25 cellular contexts compared by ENCODE assay signal in the genomic region with DNA sequence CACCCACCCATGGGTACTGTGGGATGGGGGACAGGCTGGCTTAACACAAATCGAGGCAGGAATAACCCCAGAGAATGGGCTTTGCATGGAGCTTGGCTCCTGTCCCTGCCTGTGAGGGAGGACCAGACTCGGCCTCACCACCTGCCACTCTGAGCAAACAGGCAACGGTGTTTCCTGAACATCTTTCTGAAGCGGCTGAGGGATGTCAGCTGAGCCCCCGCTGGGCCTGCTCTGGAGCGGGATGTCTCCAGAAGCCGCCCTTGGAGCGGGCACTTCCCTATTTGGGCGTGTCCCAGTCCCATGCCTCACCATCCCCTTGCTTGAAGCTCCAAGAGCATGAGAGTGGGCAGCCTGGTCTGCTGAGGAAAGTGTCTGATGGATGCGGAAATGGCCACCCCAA. TPM values are rescaled to one million over a fixed set of nuclear protein-coding genes. Genes with fewer than 3 reads are reported as not detected.
DNase-seq lines count a peak whose midpoint lies in the region; ATAC-seq, FAIRE-seq and TF ChIP-seq lines count a peak whose summit lies in the region.
"Had no signal": no experiment of that assay in that cellular context is flagged by ENCODE, and none has a peak within 500 bp of the region (broad histone marks: within the 10 kb centered on the region; RNA-seq: fewer than 3 reads in every experiment).

No MANE protein-coding gene starts in this region.

- 0 out of 2 replicates have a peak, but pooled peaks cover 3% of the 10 kb centered on the region for H3F3A ChIP-seq in GM23338 (replicated peaks; ENCODE audit: low read depth)

- POLR2A ChIA-PET in CD8-positive, alpha-beta memory T cell (lab: Charles Lee) = interaction anchor here (1.1 kb wide), 1 partner anchor 29 kb away, joined by 3 read pairs; no protein-coding TSS in a partner anchor

- H3K36me3 Mint-ChIP-seq in GM23338 (ENCODE audit: low read depth) = peaks cover 25% of the 10 kb centered on the region
- peaks cover 0 to 34% (median 0%) of the 10 kb centered on the region in 3 donors for H3K36me3 Mint-ChIP-seq in CD8-positive, alpha-beta memory T cell
- H3K36me3 Mint-ChIP-seq: IgD-negative memory B cell had no signal

- no peaks in the 10 kb centered on the region for H3K4me1 ChIP-seq in GM23338 (ENCODE audit: insufficient read depth)
- no peaks in the 10 kb centered on the region for H3K4me1 ChIP-seq in CD8-positive, alpha-beta memory T cell (ENCODE audit: insufficient read depth, low read length)
- H3K4me1 ChIP-seq in small intestine (ENCODE audit: control insufficient read depth in 2 of 2, insufficient read depth in 1 of 2, low read depth in 1 of 2, low read length in 1 of 2) = no peaks in the 10 kb centered on the region
- H3K4me1 ChIP-seq in mammary epithelial cell (ENCODE audit: insufficient read depth, low read length) = peaks cover 9% of the 10 kb centered on the region
- H3K4me1 ChIP-seq: ascending aorta, foreskin keratinocyte, lower lobe of right lung had no signal

- H3K9me3 Mint-ChIP-seq in GM23338 = no peaks in the 10 kb centered on the region
- no peaks in the 10 kb centered on the region for H3K9me3 Mint-ChIP-seq in CD8-positive, alpha-beta memory T cell
- H3K9me3 Mint-ChIP-seq: activated T-cell treated with anti-CD3 and anti-CD28 coated beads, Interleukin-2, amount 50 U/mL, for 24 hours; central memory CD8-positive, alpha-beta T cell; IgD-negative memory B cell; T-helper 2 cell treated with Interferon-gamma antibody and Interleukin-4, amounts not matched to agents 5 μg/mL and 100 μg/mL, for 36 hours had no signal

- H4K20me1 ChIP-seq in GM23338 (replicated peaks; ENCODE audit: insufficient read depth) (no peaks in the 10 kb centered on the region; the same call in 1 of the 2 replicates), mammary epithelial cell (ENCODE audit: insufficient read depth, low read length) (no peaks in the 10 kb centered on the region)

- in situ Hi-C loops in mammary epithelial cell (cut with MboI; ENCODE audit: low sequenced_read_pairs in 2 of 2) = no loop called here

- H3K27ac Mint-ChIP-seq in GM23338 = no peak overlapping the region
- peak overlapping the region in 1 of 8 donors; percentile 17 for H3K27ac Mint-ChIP-seq in CD8-positive, alpha-beta memory T cell
- H3K27ac Mint-ChIP-seq: activated T-cell treated with anti-CD3 and anti-CD28 coated beads, Interleukin-2, amount 50 U/mL, for 24 hours; T-helper 2 cell treated with Interferon-gamma antibody and Interleukin-4, amounts not matched to agents 5 μg/mL and 100 μg/mL, for 36 hours had no signal

- H3K4me3 ChIP-seq in GM23338 = no peak overlapping the region
- no peak overlapping the region for H3K4me3 ChIP-seq in CD8-positive, alpha-beta memory T cell (ENCODE audit: low read length)
- no peak overlapping the region for H3K4me3 ChIP-seq in small intestine (ENCODE audit: low read depth in 1 of 2, low read length in 2 of 2)
- no peak overlapping the region for H3K4me3 ChIP-seq in mammary epithelial cell (replicated peaks in 1 of 3; ENCODE audit: insufficient read depth in 1 of 3, low read depth in 2 of 3, low read length in 3 of 3)
- H3K4me3 ChIP-seq: ascending aorta, hepatocyte, lower lobe of right lung, spleen had no signal

- 59 to 62% (median 60%) methylated on average over 10 of the region's 10 CpGs for WGBS in small intestine, 3 donors
- 89% methylated on average over 9 of the region's 10 CpGs for WGBS in mammary epithelial cell (ENCODE audit: low coverage, missing lambda C conversion rate)

- peaks cover 6% of the 10 kb centered on the region for H3K27me3 Mint-ChIP-seq in GM23338 (ENCODE audit: insufficient read depth, low read depth, poor library complexity)
- no peaks in the 10 kb centered on the region for H3K27me3 Mint-ChIP-seq in CD8-positive, alpha-beta memory T cell
- H3K27me3 Mint-ChIP-seq: activated T-cell treated with anti-CD3 and anti-CD28 coated beads, Interleukin-2, amount 50 U/mL, for 24 hours; central memory CD8-positive, alpha-beta T cell; IgD-negative memory B cell had no signal

- no peak overlapping the region for H3K4me2 ChIP-seq in GM23338
- no peak overlapping the region for H3K4me2 ChIP-seq in mammary epithelial cell (ENCODE audit: insufficient read depth, low read depth, low read length)
- H3K4me2 ChIP-seq: hepatocyte had no signal

- FAIRE-seq in small intestine (lab: Jason Lieb, UNC) = no peak

- DNase-seq in DMS 273 treated with DMSO at 0.1 percent for 48 hours (lab: John Stamatoyannopoulos, UW) = peak; percentile 73
- peak; percentile 31 for DNase-seq in GM23338 (ENCODE audit: low spot score)
- peak; percentile 85 for DNase-seq in NCI-H69 (lab: John Stamatoyannopoulos, UW)
- DNase-seq in epidermal melanocyte (ENCODE audit: insufficient read length, low spot score) = peak; percentile 11
- no peak for DNase-seq in CD8-positive, alpha-beta memory T cell
- DNase-seq in NCI-H774 (lab: John Stamatoyannopoulos, UW) = no peak
- no peak for DNase-seq in small intestine
- DNase-seq in mammary epithelial cell = no peak
- DNase-seq: activated CD4-positive, CD25-positive, alpha-beta regulatory T cell; activated naive CD4-positive, alpha-beta T cell treated with anti-CD3 and anti-CD28 coated beads, Interleukin-2, amount 50 U/mL, for 16 hours; activated T-cell treated with anti-CD3 and anti-CD28 coated beads, Interleukin-2, amount 50 U/mL, for 24 hours; erythroblast; foreskin keratinocyte; lower lobe of right lung; NCI-H187 treated with DMSO at 0.1 percent for 48 hours; NCI-H82; retina; spleen; stimulated activated CD4-positive, alpha-beta T cell treated with anti-CD3 and anti-CD28 coated beads, Interleukin-4, amount 100 ng/mL, for 24 hours had no signal

- no peaks in the 10 kb centered on the region for H3K27me3 ChIP-seq in GM23338 (ENCODE audit: insufficient read depth)
- H3K27me3 ChIP-seq in CD8-positive, alpha-beta memory T cell (ENCODE audit: insufficient read depth, low read length, poor library complexity, severe bottlenecking) = no peaks in the 10 kb centered on the region
- H3K27me3 ChIP-seq in small intestine (ENCODE audit: control insufficient read depth in 2 of 2, insufficient read depth in 2 of 2, low read length in 2 of 2) = no peaks in the 10 kb centered on the region
- no peaks in the 10 kb centered on the region for H3K27me3 ChIP-seq in mammary epithelial cell (ENCODE audit: insufficient read depth, low read length)
- H3K27me3 ChIP-seq: ascending aorta, foreskin keratinocyte, hepatocyte, spleen had no signal

- no peak overlapping the region for H3K4me3 Mint-ChIP-seq in GM23338
- H3K4me3 Mint-ChIP-seq in CD8-positive, alpha-beta memory T cell = no peak overlapping the region
- H3K4me3 Mint-ChIP-seq: activated T-cell treated with anti-CD3 and anti-CD28 coated beads, Interleukin-2, amount 50 U/mL, for 24 hours; central memory CD8-positive, alpha-beta T cell; IgD-negative memory B cell; T-helper 2 cell treated with Interferon-gamma antibody and Interleukin-4, amounts not matched to agents 5 μg/mL and 100 μg/mL, for 36 hours had no signal

- H3K79me2 ChIP-seq in GM23338 (replicated peaks; ENCODE audit: insufficient read depth) (no peaks in the 10 kb centered on the region), mammary epithelial cell (ENCODE audit: insufficient read depth, low read length) (no peaks in the 10 kb centered on the region)
- H3K79me2 ChIP-seq: hepatocyte had no signal

- peaks cover 7% of the 10 kb centered on the region; the same call in 1 of the 2 replicates for H3K36me3 ChIP-seq in GM23338 (ENCODE audit: insufficient read depth)
- peaks cover 13% of the 10 kb centered on the region for H3K36me3 ChIP-seq in CD8-positive, alpha-beta memory T cell (ENCODE audit: insufficient read depth, low read length)
- H3K36me3 ChIP-seq in small intestine (ENCODE audit: control insufficient read depth in 2 of 2, insufficient read depth in 2 of 2, low read length in 2 of 2) = peaks cover 9 to 13% of the 10 kb centered on the region in 2 donors
- peaks cover 6% of the 10 kb centered on the region for H3K36me3 ChIP-seq in mammary epithelial cell (ENCODE audit: insufficient read depth, low read length)

- H2AFZ ChIP-seq in GM23338 (no peak overlapping the region), mammary epithelial cell (ENCODE audit: low read depth, low read length) (no peak overlapping the region)
- H2AFZ ChIP-seq: hepatocyte had no signal

- H3K4me1 Mint-ChIP-seq in GM23338 = peaks cover 4% of the 10 kb centered on the region; the same call in 1 of the 3 replicates
- peaks cover 0 to 4% (median 0%) of the 10 kb centered on the region in 3 donors for H3K4me1 Mint-ChIP-seq in CD8-positive, alpha-beta memory T cell
- H3K4me1 Mint-ChIP-seq: central memory CD8-positive, alpha-beta T cell had no signal

- CTCF ChIA-PET in CD8-positive, alpha-beta memory T cell (lab: Charles Lee) = interaction anchor here (0.8 kb wide), 1 partner anchor 8 kb away, joined by 3 read pairs; no protein-coding TSS in a partner anchor
- CTCF ChIA-PET in mammary epithelial cell (lab: Charles Lee; ENCODE audit: low non-redundant PET) = no interaction called here

- BruUV-seq in mammary epithelial cell (replicated peaks; lab: Mats Ljungman, UMichigan) = no TSS peak

- dilution Hi-C loops in mammary epithelial cell (cut with HindIII; ENCODE audit: low sequenced_read_pairs) = no loop called here

- no peak overlapping the region for H3K9ac ChIP-seq in mammary epithelial cell (ENCODE audit: insufficient read depth, low read length)

- ATAC-seq in GM23338 = no peak
- ATAC-seq: foreskin keratinocyte, Panc1 had no signal

- H3K27ac ChIP-seq in GM23338 (ENCODE audit: low read depth) (no peak overlapping the region), small intestine (ENCODE audit: low read depth in 1 of 2, low read length in 1 of 2) (no peak overlapping the region), mammary epithelial cell (ENCODE audit: insufficient read depth, low read depth, low read length) (no peak overlapping the region)
- no peak overlapping the region for H3K27ac ChIP-seq in CD8-positive, alpha-beta memory T cell (ENCODE audit: low read depth, low read length)
- H3K27ac ChIP-seq: foreskin keratinocyte, hepatocyte, lower lobe of right lung, spleen had no signal

- no peaks in the 10 kb centered on the region for H3K9me3 ChIP-seq in CD8-positive, alpha-beta memory T cell (ENCODE audit: low read length)
- H3K9me3 ChIP-seq in small intestine (ENCODE audit: control insufficient read depth, low read depth) = no peaks in the 10 kb centered on the region
- H3K9me3 ChIP-seq in mammary epithelial cell (replicated peaks; ENCODE audit: insufficient read depth, low read length) = no peaks in the 10 kb centered on the region
- H3K9me3 ChIP-seq: ascending aorta, lower lobe of right lung, spleen had no signal

- TF ChIP-seq CTCF in GM23338 (conservative IDR thresholded peaks at IDR 0.05; ENCODE audit: low read depth in 2 of 2) (no peak), mammary epithelial cell (conservative IDR thresholded peaks at IDR 0.05 in 1 of 2, IDR thresholded peaks at IDR 0.05 in 1 of 2; ENCODE audit: extremely low read depth in 1 of 2, insufficient read depth in 1 of 2, low read depth in 1 of 2, low read length in 2 of 2) (no peak)

- no peaks in the 10 kb centered on the region for H3K9me2 ChIP-seq in GM23338 (ENCODE audit: insufficient read depth)

- intact Hi-C loops in mammary epithelial cell (cut with micrococcal nuclease) = no loop called here

RNA-seq across cellular contexts. Expression of gene ALKBH4, which starts 10.2 kb away (rescaled TPM):
- 31.0 and 45.0 TPM in 2 replicates for total RNA-seq in GM23338 (2014; rRNA removed; shearing (Covaris generic))
- 17.7 and 20.0 TPM in 2 replicates for polyA plus RNA-seq in GM23338 (2016; fragmentation: Nextera tagmentation; extraction: Ambion mirVana)
- 10 to 100 TPM; 11.3 to 13.2 TPM for total RNA-seq in CD8-positive, alpha-beta memory T cell
- 20.1 TPM for polyA plus RNA-seq in CD8-positive, alpha-beta memory T cell
- 10 to 100 TPM in 1 of 3 donors, 1 to 10 TPM in 2; 6.7 to 10.1 (median 7.8) TPM for polyA plus RNA-seq in small intestine
- 10 to 100 TPM in 1 of 2 donors, 1 to 10 TPM in 1; 9.2 to 12.5 TPM for total RNA-seq in mammary epithelial cell
- polyA plus RNA-seq in mammary epithelial cell = 5.3 TPM
- polyA minus RNA-seq in mammary epithelial cell = 0.41 TPM

RNA-seq across cellular contexts. Expression of gene LRWD1, which starts 10.4 kb away (rescaled TPM):
- total RNA-seq in GM23338 (2014; rRNA removed; shearing (Covaris generic)) = 43.3 and 55.2 TPM in 2 replicates
- polyA plus RNA-seq in GM23338 (2016; fragmentation: Nextera tagmentation; extraction: Ambion mirVana) = 24.0 and 28.1 TPM in 2 replicates
- 10 to 100 TPM; 29.9 to 30.1 TPM for total RNA-seq in CD8-positive, alpha-beta memory T cell
- polyA plus RNA-seq in CD8-positive, alpha-beta memory T cell = 14.6 TPM
- 10 to 100 TPM; 12.5 to 17.4 (median 14.6) TPM for polyA plus RNA-seq in small intestine
- total RNA-seq in mammary epithelial cell = 10 to 100 TPM; 17.8 to 18.3 TPM
- 18.0 TPM for polyA plus RNA-seq in mammary epithelial cell
- 10.0 TPM for polyA minus RNA-seq in mammary epithelial cell

RNA-seq across cellular contexts. Expression of gene ORAI2, which starts 21.0 kb away (rescaled TPM):
- 21.7 and 33.8 TPM in 2 replicates for total RNA-seq in GM23338 (2014; rRNA removed; shearing (Covaris generic))
- polyA plus RNA-seq in GM23338 (2016; fragmentation: Nextera tagmentation; extraction: Ambion mirVana) (6.6 and 8.6 TPM in 2 replicates), small intestine (1 to 10 TPM in 2 of 3 donors, under 1 TPM in 1; 0.89 to 8.8 (median 4.1) TPM), mammary epithelial cell (10.7 TPM)
- 10 to 100 TPM; 66.9 to 68.9 TPM for total RNA-seq in CD8-positive, alpha-beta memory T cell
- polyA plus RNA-seq in CD8-positive, alpha-beta memory T cell = 47.7 TPM
- total RNA-seq in mammary epithelial cell = 10 to 100 TPM; 17.3 to 28.0 TPM
- 13.6 TPM for polyA minus RNA-seq in mammary epithelial cell

RNA-seq across cellular contexts. Expression of gene POLR2J, which starts 24.3 kb away (rescaled TPM):
- total RNA-seq in GM23338 (2014; rRNA removed; shearing (Covaris generic)) = 32.2 and 39.0 TPM in 2 replicates
- polyA plus RNA-seq in GM23338 (2016; fragmentation: Nextera tagmentation; extraction: Ambion mirVana) (167 and 190 TPM in 2 replicates), small intestine (100 to 1,000 TPM in 2 of 3 donors, 10 to 100 TPM in 1; 75.7 to 169 (median 145) TPM), mammary epithelial cell (75.1 TPM)
- 10 to 100 TPM; 76.1 to 77.4 TPM for total RNA-seq in CD8-positive, alpha-beta memory T cell
- 129 TPM for polyA plus RNA-seq in CD8-positive, alpha-beta memory T cell
- total RNA-seq in mammary epithelial cell = 10 to 100 TPM; 19.3 to 50.5 TPM
- 5.2 TPM for polyA minus RNA-seq in mammary epithelial cell

RNA-seq across cellular contexts. Expression of gene PRKRIP1, which starts 58.3 kb away (rescaled TPM):
- 25.4 and 29.1 TPM in 2 replicates for total RNA-seq in GM23338 (2014; rRNA removed; shearing (Covaris generic))
- polyA plus RNA-seq in GM23338 (2016; fragmentation: Nextera tagmentation; extraction: Ambion mirVana) (24.8 and 25.5 TPM in 2 replicates), small intestine (10 to 100 TPM; 17.5 to 21.5 (median 18.6) TPM), mammary epithelial cell (13.2 TPM)
- total RNA-seq in CD8-positive, alpha-beta memory T cell = 10 to 100 TPM; 26.0 to 27.3 TPM
- 21.1 TPM for polyA plus RNA-seq in CD8-positive, alpha-beta memory T cell
- 10 to 100 TPM; 13.3 to 27.1 TPM for total RNA-seq in mammary epithelial cell
- polyA minus RNA-seq in mammary epithelial cell = 1.0 TPM

Comparison
In these comparisons a context has a peak if more than half of its experiments do, and no peak if none do; other contexts are left out.
1. DNase-seq: peak in DMS 273 treated with DMSO at 0.1 percent for 48 hours (single experiment), GM23338 (single experiment), NCI-H69 (single experiment) and epidermal melanocyte (single experiment); none in CD8-positive, alpha-beta memory T cell (0 of 5), NCI-H774 (single experiment), small intestine (single experiment) and mammary epithelial cell (single experiment).